ENCODE assay signal across 18 cellular contexts in the genomic region with DNA sequence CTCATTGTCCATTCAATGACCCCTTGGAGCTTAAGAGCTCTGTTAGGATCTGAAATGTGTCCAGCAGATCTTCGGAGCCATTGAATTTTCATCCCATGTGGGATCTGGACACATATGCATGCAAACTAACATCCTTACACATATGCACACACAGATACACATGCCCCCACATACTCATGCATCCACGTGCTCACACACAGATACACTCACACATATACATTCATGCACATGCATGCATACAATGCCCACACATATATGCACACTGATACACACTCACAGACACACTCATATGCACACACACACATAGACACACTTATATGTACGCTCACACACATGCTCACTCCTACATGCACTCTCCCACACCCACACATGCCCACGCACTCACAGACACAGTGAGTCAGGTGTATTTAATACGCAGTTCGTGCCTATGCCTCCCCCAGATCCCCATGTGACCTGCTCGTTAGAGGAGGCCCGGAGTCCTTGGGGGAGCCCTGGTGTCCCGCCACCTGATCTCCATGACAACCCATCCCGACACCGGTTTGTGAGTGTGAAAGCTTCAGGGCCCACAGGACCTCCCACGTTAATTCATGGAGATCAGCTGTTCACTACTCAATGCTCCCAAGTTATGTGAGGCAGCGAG.
"Had no signal": no experiment of that assay in that cellular context is flagged by ENCODE, and none has a peak within 500 bp of the region (broad histone marks: within the 10 kb centered on the region; RNA-seq: fewer than 3 reads in every experiment).

No MANE protein-coding gene starts in this region.

- H3K4me3 ChIP-seq: breast epithelium, dorsolateral prefrontal cortex, left ventricle myocardium inferior, right atrium auricular region, stomach had no signal

- H3K4me1 Mint-ChIP-seq: immature natural killer cell, T-cell had no signal

- H3K27ac ChIP-seq: breast epithelium, dorsolateral prefrontal cortex, left ventricle myocardium inferior, parathyroid adenoma, right atrium auricular region, stomach had no signal

- H3K4me3 Mint-ChIP-seq: activated CD4-positive, alpha-beta memory T cell treated with anti-CD3 and anti-CD28 coated beads for 36 hours; activated naive CD8-positive, alpha-beta T cell; activated T-cell treated with anti-CD3 and anti-CD28 coated beads, Interleukin-2, amount 50 U/mL, for 4 hours; immature natural killer cell; neural crest cell; T-cell had no signal

- H3K4me1 ChIP-seq: breast epithelium, left ventricle myocardium inferior, parathyroid adenoma, right atrium auricular region, stomach had no signal

- DNase-seq: activated CD4-positive, alpha-beta memory T cell treated with anti-CD3 and anti-CD28 coated beads for 36 hours; activated CD4-positive, alpha-beta T cell treated with anti-CD3 and anti-CD28 coated beads for 1 hour; activated effector memory CD4-positive, alpha-beta T cell treated with anti-CD3 and anti-CD28 coated beads, Interleukin-2, amount 50 U/mL, for 16 hours; activated T-cell treated with anti-CD3 and anti-CD28 coated beads, Interleukin-2, amount 50 U/mL, for 4 hours; immature natural killer cell; left ventricle myocardium inferior; mesendoderm; small intestine; stomach; T-cell; T1000 had no signal

- H3K36me3 ChIP-seq: breast epithelium, left ventricle myocardium inferior, right atrium auricular region, stomach had no signal

- H3K9me3 ChIP-seq: breast epithelium, left ventricle myocardium inferior, right atrium auricular region, stomach had no signal

- H3K36me3 Mint-ChIP-seq: activated CD4-positive, alpha-beta memory T cell treated with anti-CD3 and anti-CD28 coated beads for 36 hours; activated naive CD8-positive, alpha-beta T cell; immature natural killer cell; T-cell had no signal

- H3K9me3 Mint-ChIP-seq: activated CD4-positive, alpha-beta memory T cell treated with anti-CD3 and anti-CD28 coated beads for 36 hours; activated T-cell treated with anti-CD3 and anti-CD28 coated beads, Interleukin-2, amount 50 U/mL, for 4 hours; immature natural killer cell; neural crest cell; T-cell had no signal

- H3K27me3 ChIP-seq: right atrium auricular region had no signal

- FAIRE-seq: small intestine had no signal

- H3K27ac Mint-ChIP-seq: activated CD4-positive, alpha-beta memory T cell treated with anti-CD3 and anti-CD28 coated beads for 36 hours; activated naive CD8-positive, alpha-beta T cell; immature natural killer cell; T-cell had no signal

- H3K9ac ChIP-seq: parathyroid adenoma had no signal

- ATAC-seq: activated T-cell treated with anti-CD3 and anti-CD28 coated beads, Interleukin-2, amount 50 U/mL, for 4 hours; esophagus mucosa; T-cell had no signal
